ENCODE assay signal across 17 cellular contexts in the genomic region with DNA sequence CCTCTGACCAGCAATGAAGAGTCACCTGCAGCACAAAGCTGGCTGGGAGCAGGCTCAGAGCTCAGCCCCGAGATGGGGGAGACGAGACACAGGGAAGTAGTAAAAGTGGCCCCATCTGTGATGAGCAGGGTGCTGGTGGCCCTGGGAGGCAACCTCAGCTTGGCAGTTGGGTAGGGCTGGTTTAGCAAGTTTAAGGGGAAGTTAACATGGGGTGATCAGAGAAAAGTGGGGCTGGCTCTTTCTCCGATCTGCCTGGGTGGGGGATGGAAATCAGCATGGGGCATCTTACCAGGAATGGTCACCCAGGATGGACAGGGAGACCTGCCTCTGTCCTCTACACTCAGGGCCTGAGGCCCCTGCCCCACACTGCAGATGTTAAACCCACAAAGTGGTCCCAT. TPM values are rescaled to one million over a fixed set of nuclear protein-coding genes. Genes with fewer than 3 reads are reported as not detected.
DNase-seq lines count a peak whose midpoint lies in the region; ATAC-seq, FAIRE-seq and TF ChIP-seq lines count a peak whose summit lies in the region.
"Had no signal": no experiment of that assay in that cellular context is flagged by ENCODE, and none has a peak within 500 bp of the region (broad histone marks: within the 10 kb centered on the region; RNA-seq: fewer than 3 reads in every experiment).

No MANE protein-coding gene starts in this region.

- H4K8ac ChIP-seq in H1 (ENCODE audit: extremely low read depth, insufficient read depth, low read length): peak overlapping the region; percentile 5; the same call in 1 of the 2 replicates

- H3K9ac ChIP-seq in H1 (replicated peaks in 1 of 4; ENCODE audit: extremely low read depth in 1 of 4, low read depth in 3 of 4, low read length in 3 of 4): no peak overlapping the region

- no peak overlapping the region for H4K91ac ChIP-seq in H1 (replicated peaks; ENCODE audit: insufficient read length, low read length)

- H3K36me3 Mint-ChIP-seq in stimulated activated effector memory CD8-positive, alpha-beta T cell treated with anti-CD3 and anti-CD28 coated beads, Interleukin-12 subunit alpha, Interleukin-12 subunit beta, amount 100 ng/mL, for 72 hours: peaks cover 6% of the 10 kb centered on the region

- no peaks in the 10 kb centered on the region for H3K9me3 Mint-ChIP-seq in stimulated activated effector memory CD8-positive, alpha-beta T cell treated with anti-CD3 and anti-CD28 coated beads, Interleukin-12 subunit alpha, Interleukin-12 subunit beta, amount 100 ng/mL, for 72 hours
- H3K9me3 Mint-ChIP-seq: CD8-positive, alpha-beta memory T cell had no signal

- no peak overlapping the region for H2BK5ac ChIP-seq in H1 (ENCODE audit: low read depth, low read length)

- CTCF ChIA-PET in H1 (lab: Charles Lee; ENCODE audit: partially characterized antibody): interaction anchor here (1.1 to 1.9 kb wide), 3 partner anchors 38 to 277 kb away, joined by 3 to 6 read pairs (median 4); no protein-coding TSS in a partner anchor

- no peak for TF ChIP-seq EP300 in H1 (IDR thresholded peaks at IDR 0.05; ENCODE audit: borderline replicate concordance in 1 of 2, low read depth in 2 of 2, low read length in 2 of 2)

- H2AFZ ChIP-seq in H1 (ENCODE audit: low read length): no peak overlapping the region

- no peak for TF ChIP-seq POLR2A in H1 (IDR thresholded peaks at IDR 0.05; ENCODE audit: control extremely low read depth in 1 of 2, low read depth in 2 of 2, low read length in 2 of 2)

- no peak overlapping the region for H3K4me2 ChIP-seq in H1 (ENCODE audit: insufficient read depth in 1 of 2, low read depth in 2 of 2, low read length in 2 of 2)

- peak; percentile 24 for DNase-seq in activated effector memory CD4-positive, alpha-beta T cell treated with anti-CD3 and anti-CD28 coated beads, Interleukin-2, amount 50 U/mL, for 16 hours
- DNase-seq in activated effector memory CD4-positive, alpha-beta T cell treated with Interleukin-2 at 50 U/mL for 16 hours: no peak
- no peak for DNase-seq in H1 (ENCODE audit: low read depth in 1 of 2, low spot score in 2 of 2)
- no peak for DNase-seq in stimulated activated effector memory CD8-positive, alpha-beta T cell treated with anti-CD3 and anti-CD28 coated beads, Interleukin-12 subunit alpha, Interleukin-12 subunit beta, amount 100 ng/mL, for 72 hours (ENCODE audit: low spot score in 2 of 2)
- DNase-seq in foreskin fibroblast: no peak
- no peak for DNase-seq in retina
- DNase-seq: CD8-positive, alpha-beta memory T cell; DMS79; NCI-H187; NCI-H2107; NCI-H510A treated with DMSO at 0.1 percent for 48 hours had no signal

- no peak overlapping the region for H2AK5ac ChIP-seq in H1 (ENCODE audit: low read depth, low read length)

- H2BK20ac ChIP-seq in H1 (ENCODE audit: low read length): no peak overlapping the region

- H3K23ac ChIP-seq in H1 (ENCODE audit: insufficient read length): no peak overlapping the region

- H4K20me1 ChIP-seq in H1 (replicated peaks in 1 of 2; ENCODE audit: control insufficient read depth in 1 of 2, insufficient read depth in 2 of 2, low read length in 2 of 2): no peaks in the 10 kb centered on the region

- no peaks in the 10 kb centered on the region for H3K9me3 ChIP-seq in KOPT-K1 (ENCODE audit: insufficient read depth, low read length, poor library complexity, severe bottlenecking)
- no peaks in the 10 kb centered on the region for H3K9me3 ChIP-seq in H1 (ENCODE audit: insufficient read depth in 2 of 2, low read depth in 1 of 2, low read length in 1 of 2)
- H3K9me3 ChIP-seq: HAP-1, Peyer's patch had no signal

- peaks cover 15% of the 10 kb centered on the region for H3K4me1 Mint-ChIP-seq in stimulated activated effector memory CD8-positive, alpha-beta T cell treated with anti-CD3 and anti-CD28 coated beads, Interleukin-12 subunit alpha, Interleukin-12 subunit beta, amount 100 ng/mL, for 72 hours

- H3K18ac ChIP-seq in H1 (ENCODE audit: extremely low read depth, low read length): no peak overlapping the region

- H3K4me1 ChIP-seq in H1 (replicated peaks in 1 of 4; ENCODE audit: control insufficient read depth in 3 of 4, insufficient read depth in 4 of 4, low read length in 3 of 4): peaks cover 0 to 15% (median 9%) of the 10 kb centered on the region in 4 experiments; a peak in 6 of 7 replicates

- H3K4me3 ChIP-seq in H1 (ENCODE audit: extremely low read depth in 1 of 4, insufficient read depth in 2 of 4, low read depth in 3 of 4, low read length in 4 of 4) (no peak overlapping the region), foreskin fibroblast (ENCODE audit: low read depth in 1 of 2, low read length in 2 of 2) (no peak overlapping the region)
- H3K4me3 ChIP-seq: HAP-1, Peyer's patch had no signal

- H3K4ac ChIP-seq in H1 (replicated peaks; ENCODE audit: insufficient read length, low read depth, low read length): no peak overlapping the region

- no peak overlapping the region for H3K4me3 Mint-ChIP-seq in stimulated activated effector memory CD8-positive, alpha-beta T cell treated with anti-CD3 and anti-CD28 coated beads, Interleukin-12 subunit alpha, Interleukin-12 subunit beta, amount 100 ng/mL, for 72 hours

- H3K79me1 ChIP-seq in H1 (ENCODE audit: low read depth, low read length): no peaks in the 10 kb centered on the region

- H3K23me2 ChIP-seq in H1 (ENCODE audit: low read depth, low read length): peaks cover 6% of the 10 kb centered on the region; the same call in 1 of the 2 replicates

- peak overlapping the region; percentile 35 for H3K27ac Mint-ChIP-seq in stimulated activated effector memory CD8-positive, alpha-beta T cell treated with anti-CD3 and anti-CD28 coated beads, Interleukin-12 subunit alpha, Interleukin-12 subunit beta, amount 100 ng/mL, for 72 hours

- no peak overlapping the region for H3K14ac ChIP-seq in H1 (ENCODE audit: insufficient read length)

- no peak overlapping the region for H2BK12ac ChIP-seq in H1 (ENCODE audit: low read depth, low read length)

- ATAC-seq in stimulated activated effector memory CD8-positive, alpha-beta T cell treated with anti-CD3 and anti-CD28 coated beads, Interleukin-12 subunit alpha, Interleukin-12 subunit beta, amount 100 ng/mL, for 72 hours: no peak
- no peak for ATAC-seq in HG03025 (IDR thresholded peaks at IDR 0.05; ENCODE audit: low FRiP score, unreplicated experiment)

- H3K27me3 ChIP-seq in H1 (replicated peaks in 1 of 4; ENCODE audit: control insufficient read depth in 3 of 4, extremely low read depth in 1 of 4, insufficient read depth in 3 of 4, low read length in 3 of 4): no peaks in the 10 kb centered on the region; a peak in 2 of 7 replicates
- H3K27me3 ChIP-seq: Peyer's patch had no signal

- no peak overlapping the region for H2BK15ac ChIP-seq in H1 (ENCODE audit: low read length)

- no peak for TF ChIP-seq RAD21 in H1 (IDR thresholded peaks at IDR 0.05 in 1 of 2, conservative IDR thresholded peaks at IDR 0.05 in 1 of 2; ENCODE audit: low read depth in 2 of 2, low read length in 2 of 2)

- no peak for TF ChIP-seq CTCF in H1 (IDR thresholded peaks at IDR 0.05; ENCODE audit: control extremely low read depth in 1 of 3, insufficient read depth in 1 of 3, low read depth in 1 of 3, low read length in 3 of 3)
- TF ChIP-seq CTCF in foreskin fibroblast (IDR thresholded peaks at IDR 0.05; ENCODE audit: low read depth, low read length): no peak

- POLR2A ChIA-PET in H1 (lab: Charles Lee; ENCODE audit: partially characterized antibody): interaction anchor here (1.3 kb wide), 1 partner anchor 29 kb away, joined by 4 read pairs; no protein-coding TSS in a partner anchor

- H3K36me3 ChIP-seq in KOPT-K1 (ENCODE audit: insufficient read depth, low read length) (no peaks in the 10 kb centered on the region), H1 (ENCODE audit: control insufficient read depth in 2 of 4, insufficient read depth in 4 of 4, low read length in 3 of 4) (no peaks in the 10 kb centered on the region)
- H3K36me3 ChIP-seq: HAP-1, Peyer's patch had no signal

- peak overlapping the region; percentile 96 for H3K27ac ChIP-seq in KOPT-K1 (ENCODE audit: low read depth, low read length, poor library complexity, severe bottlenecking)
- no peak overlapping the region for H3K27ac ChIP-seq in H1 (ENCODE audit: low read depth, low read length)
- H3K27ac ChIP-seq: Peyer's patch had no signal

- H4K5ac ChIP-seq in H1 (ENCODE audit: insufficient read length, low read depth, low read length): no peak overlapping the region

- 91% methylated on average over 3 of the region's 3 CpGs; no CpG with 5 or more reads in 1 of the 2 experiments for WGBS in H1 (ENCODE audit: extremely low coverage in 1 of 2, insufficient coverage in 1 of 2, insufficient read length in 1 of 2, insufficient replicate concordance in 2 of 2, low coverage in 1 of 2, low lambda C conversion rate in 2 of 2, missing lambda C conversion rate in 1 of 2), 2 experiments

- H3K56ac ChIP-seq in H1 (replicated peaks; ENCODE audit: insufficient read length, low read depth, low read length): no peak overlapping the region

- no peak for FAIRE-seq in H1 (lab: Jason Lieb, UNC)
- FAIRE-seq: A204.1, D721Med had no signal

- no peaks in the 10 kb centered on the region for H3K79me2 ChIP-seq in H1 (ENCODE audit: control insufficient read depth in 1 of 2, insufficient read depth in 2 of 2, low read length in 2 of 2)

- H2BK120ac ChIP-seq in H1 (replicated peaks; ENCODE audit: low read depth, low read length): no peak overlapping the region

TF ChIP-seq in H1, 55 proteins besides CTCF, POLR2A, EP300 and RAD21 (continues in another document):
- TF ChIP-seq CHD1 (IDR thresholded peaks at IDR 0.05; ENCODE audit: low read depth, low read length) (no peak), SUZ12 (IDR thresholded peaks at IDR 0.05; ENCODE audit: low read length) (no peak), SRF (IDR thresholded peaks at IDR 0.05; ENCODE audit: low read depth, low read length) (no peak)

RNA-seq across cellular contexts. Expression of a gene that starts 29.9 kb away (rescaled TPM):
- 16.8 and 18.7 TPM in 2 replicates for total RNA-seq in H1 (2021; fragmentation: NEBNext Ultra II Directional; extraction: Animal tissue kit (Norgen Biotek cat#: 25700))
- 5.5 and 8.1 TPM in 2 replicates for polyA plus RNA-seq in H1 (2011; rRNA removed)
- polyA plus RNA-seq in H1 (2011; cell fraction: cytosol; rRNA removed): 7.7 TPM
- polyA plus RNA-seq in H1 (2011; cell fraction: nucleus; rRNA removed): 9.5 TPM
- polyA plus RNA-seq in H1 (2012, experiment 1 of 2): 9.6 to 12.3 TPM (median 11.6 TPM) in 4 replicates
- 1.5 TPM for polyA plus RNA-seq in H1 (2012, experiment 2 of 2)
- polyA plus RNA-seq in H1 (2013, experiment 1 of 2): 7.8 TPM
- polyA plus RNA-seq in H1 (2013, experiment 2 of 2): 7.7 TPM
- polyA minus RNA-seq in H1 (2011; rRNA and poly(A)+ RNA removed): 28.0 and 29.8 TPM in 2 replicates
- 15.9 TPM for polyA minus RNA-seq in H1 (2011; cell fraction: cytosol; rRNA and poly(A)+ RNA removed)
- 24.0 TPM for polyA minus RNA-seq in H1 (2011; cell fraction: nucleus; rRNA and poly(A)+ RNA removed)

RNA-seq across cellular contexts. Expression of a gene that starts 54.5 kb away (rescaled TPM):
- 24.4 and 27.7 TPM in 2 replicates for total RNA-seq in H1 (2021; fragmentation: NEBNext Ultra II Directional; extraction: Animal tissue kit (Norgen Biotek cat#: 25700))
- 35.1 and 42.4 TPM in 2 replicates for polyA plus RNA-seq in H1 (2011; rRNA removed)
- 27.6 TPM for polyA plus RNA-seq in H1 (2011; cell fraction: cytosol; rRNA removed)
- 26.7 TPM for polyA plus RNA-seq in H1 (2011; cell fraction: nucleus; rRNA removed)
- 18.2 to 28.0 TPM (median 25.3 TPM) in 4 replicates for polyA plus RNA-seq in H1 (2012, experiment 1 of 2)
- 24.2 TPM for polyA plus RNA-seq in H1 (2012, experiment 2 of 2)
- 19.1 TPM for polyA plus RNA-seq in H1 (2013, experiment 1 of 2)
- 22.3 TPM for polyA plus RNA-seq in H1 (2013, experiment 2 of 2)
- polyA minus RNA-seq in H1 (2011; rRNA and poly(A)+ RNA removed): 63.8 TPM in 2 replicates
- polyA minus RNA-seq in H1 (2011; cell fraction: cytosol; rRNA and poly(A)+ RNA removed): 16.7 TPM
- 22.6 TPM for polyA minus RNA-seq in H1 (2011; cell fraction: nucleus; rRNA and poly(A)+ RNA removed)
